1 cellular context compared by ENCODE assay signal in genomic region chr19:49451430-49452181, GRCh38.
A peak's percentile ranks its signal among the peaks of the same experiment; 100 is the strongest.
TF ChIP-seq lines count a peak whose summit lies in the region.

Gene PIH1D1 (minus strand): TSS chr19:49451814. CDS start chr19:49451574, 240 bp downstream.

TF ChIP-seq in HepG2, 621 proteins besides CTCF, POLR2A, EP300 and RAD21 (continued from another document and continues in another):
- peak; percentile 57 for TF ChIP-seq CREB1 (IDR thresholded peaks at IDR 0.05)
- peak; percentile 80 for TF ChIP-seq CREB1 (CRISPR knock-in tag; IDR thresholded peaks at IDR 0.05)
- no peak for TF ChIP-seq PAWR (CRISPR knock-in tag; IDR thresholded peaks at IDR 0.05; ENCODE audit: borderline replicate concordance)
- TF ChIP-seq IKZF5 (CRISPR knock-in tag; IDR thresholded peaks at IDR 0.05), result peak; percentile 63; the same call in 1 of the 2 replicates
- TF ChIP-seq SCMH1 (CRISPR knock-in tag; IDR thresholded peaks at IDR 0.05; ENCODE audit: borderline replicate concordance), result no peak
- no peak for TF ChIP-seq ZNF253 (CRISPR knock-in tag; IDR thresholded peaks at IDR 0.05; ENCODE audit: borderline replicate concordance)
- no peak for TF ChIP-seq ZNF570 (CRISPR knock-in tag; IDR thresholded peaks at IDR 0.05; ENCODE audit: borderline replicate concordance)
- TF ChIP-seq HMGA1 (CRISPR knock-in tag; conservative IDR thresholded peaks at IDR 0.05), result no peak
- no peak for TF ChIP-seq PTBP1 (IDR thresholded peaks at IDR 0.05; ENCODE audit: low read depth, low read length, poor library complexity, severe bottlenecking)
- TF ChIP-seq ZNF800 (CRISPR knock-in tag; IDR thresholded peaks at IDR 0.05), result peak; percentile 8; the same call in 1 of the 2 replicates
- no peak; the same call in 1 of the 2 replicates for TF ChIP-seq NCOR1 (IDR thresholded peaks at IDR 0.05; ENCODE audit: borderline replicate concordance, low read length)
- peak; percentile 72 for TF ChIP-seq CBX1 (IDR thresholded peaks at IDR 0.05; ENCODE audit: low read depth)
- TF ChIP-seq MATR3 (CRISPR knock-in tag; IDR thresholded peaks at IDR 0.05), result no peak
- no peak for TF ChIP-seq RXRA (CRISPR knock-in tag; IDR thresholded peaks at IDR 0.05)
- TF ChIP-seq HDAC2 (CRISPR knock-in tag; IDR thresholded peaks at IDR 0.05), result peak; percentile 46; the same call in 1 of the 2 replicates
- TF ChIP-seq RAD51 (IDR thresholded peaks at IDR 0.05; ENCODE audit: borderline replicate concordance), result no peak
- no peak for TF ChIP-seq RFXANK (CRISPR knock-in tag; IDR thresholded peaks at IDR 0.05)
- peak; percentile 65 for TF ChIP-seq TFDP2 (CRISPR knock-in tag; IDR thresholded peaks at IDR 0.05)
- TF ChIP-seq PRMT3 (CRISPR knock-in tag; IDR thresholded peaks at IDR 0.05; ENCODE audit: borderline replicate concordance, low read depth), result 0 out of 2 replicates have a peak, but pooled peaks have one; percentile 12
- no peak for TF ChIP-seq ZNF431 (CRISPR knock-in tag; IDR thresholded peaks at IDR 0.05; ENCODE audit: borderline replicate concordance, low read depth)
- no peak for TF ChIP-seq ZNF407 (CRISPR knock-in tag; IDR thresholded peaks at IDR 0.05; ENCODE audit: not compliant biosample characterization)
- TF ChIP-seq KDM1A (CRISPR knock-in tag; IDR thresholded peaks at IDR 0.05), result peak; percentile 51; the same call in 1 of the 2 replicates
- TF ChIP-seq DZIP1 (CRISPR knock-in tag; IDR thresholded peaks at IDR 0.05), result no peak
- peak; percentile 88; the same call in 2 of the 3 replicates for TF ChIP-seq MXI1 (IDR thresholded peaks at IDR 0.05; ENCODE audit: borderline replicate concordance, low read depth, low read length)
- no peak for TF ChIP-seq KLF15 (CRISPR knock-in tag; IDR thresholded peaks at IDR 0.05; ENCODE audit: borderline replicate concordance)
- no peak for TF ChIP-seq RBAK (CRISPR knock-in tag; IDR thresholded peaks at IDR 0.05)
- TF ChIP-seq GZF1 (CRISPR knock-in tag; IDR thresholded peaks at IDR 0.05), result no peak
- peak; percentile 89 for TF ChIP-seq FOXP1 (IDR thresholded peaks at IDR 0.05)
- peak; percentile 77 for TF ChIP-seq FOXP1 (CRISPR knock-in tag; IDR thresholded peaks at IDR 0.05)
- no peak for TF ChIP-seq MAF1 (CRISPR knock-in tag; IDR thresholded peaks at IDR 0.05; ENCODE audit: borderline replicate concordance)
- no peak for TF ChIP-seq ARNT (IDR thresholded peaks at IDR 0.05)
- no peak for TF ChIP-seq ZNF841 (CRISPR knock-in tag; IDR thresholded peaks at IDR 0.05; ENCODE audit: borderline replicate concordance)
- TF ChIP-seq TFDP1 (CRISPR knock-in tag; IDR thresholded peaks at IDR 0.05; ENCODE audit: borderline replicate concordance), result no peak
- no peak for TF ChIP-seq ZNF142 (CRISPR knock-in tag; IDR thresholded peaks at IDR 0.05)
- no peak for TF ChIP-seq AGO2 (optimal IDR thresholded peaks at IDR 0.05; ENCODE audit: low read depth, low read length)
- no peak for TF ChIP-seq MTF2 (CRISPR knock-in tag; IDR thresholded peaks at IDR 0.05; ENCODE audit: borderline replicate concordance)
- no peak for TF ChIP-seq KLF11 (CRISPR knock-in tag; IDR thresholded peaks at IDR 0.05)
- no peak for TF ChIP-seq ZNF766 (CRISPR knock-in tag; IDR thresholded peaks at IDR 0.05; ENCODE audit: borderline replicate concordance)
- TF ChIP-seq TSC22D2 (CRISPR knock-in tag; IDR thresholded peaks at IDR 0.05; ENCODE audit: borderline replicate concordance), result peak; percentile 76; the same call in 1 of the 2 replicates
- no peak for TF ChIP-seq RNF2 (conservative IDR thresholded peaks at IDR 0.05; ENCODE audit: low read depth)
- TF ChIP-seq SRSF4 (IDR thresholded peaks at IDR 0.05; ENCODE audit: low read depth, low read length, poor library complexity, severe bottlenecking), result no peak
